ENCODE assay signal across 7 cellular contexts in the genomic region with DNA sequence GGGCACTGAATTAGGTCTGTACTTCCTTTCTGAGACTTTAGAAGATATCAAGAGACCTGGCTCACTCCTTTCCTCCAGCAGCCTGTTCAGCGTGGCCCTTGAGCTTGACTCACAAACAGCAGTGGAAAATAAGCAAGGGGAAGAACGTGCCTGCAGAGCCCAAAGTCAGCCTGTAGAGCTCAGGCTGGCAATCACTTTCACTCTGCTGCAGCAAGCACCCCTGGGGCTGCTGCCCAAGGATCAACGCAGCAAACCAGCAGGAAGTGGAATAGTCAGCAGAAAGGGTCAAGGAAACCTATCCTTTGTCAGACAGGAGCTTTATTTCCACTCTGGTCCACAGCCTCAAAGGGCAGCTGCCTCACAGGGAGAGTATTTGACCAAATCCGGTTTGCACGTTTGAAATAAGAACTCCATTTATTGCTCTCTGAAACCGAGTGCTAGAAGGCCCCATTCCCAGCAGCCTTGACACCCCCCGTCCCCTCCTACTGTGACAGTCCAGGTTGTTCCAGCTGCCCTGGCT.
DNase-seq lines count a peak whose midpoint lies in the region; ATAC-seq and TF ChIP-seq lines count a peak whose summit lies in the region.

No MANE protein-coding gene starts in this region.

- H3K27ac ChIP-seq in esophagus (ENCODE audit: low read depth in 2 of 2, low read length in 1 of 2): peak overlapping the region; percentile 30 to 50

- H3K9me3 ChIP-seq in esophagus (ENCODE audit: control insufficient read depth in 2 of 2, insufficient read depth in 1 of 2, low read depth in 1 of 2, low read length in 1 of 2): no peaks in the 10 kb centered on the region

- ATAC-seq in GM19043 (IDR thresholded peaks at IDR 0.05; ENCODE audit: low read depth, unreplicated experiment) (peak; percentile 27), HG03342 (IDR thresholded peaks at IDR 0.05; ENCODE audit: unreplicated experiment) (peak; percentile 25), omental fat pad (ENCODE audit: low FRiP score) (peak; percentile 41)

- H3K36me3 ChIP-seq in esophagus (ENCODE audit: control insufficient read depth in 2 of 2, insufficient read depth in 2 of 2, low read length in 1 of 2): no peaks in the 10 kb centered on the region

- 45 to 52% methylated on average over 7 of the region's 7 CpGs for WGBS in esophagus, 2 donors

- peaks cover 0 to 2% of the 10 kb centered on the region in 2 donors for H3K4me1 ChIP-seq in esophagus (ENCODE audit: control insufficient read depth in 2 of 2, insufficient read depth in 2 of 2, low read length in 1 of 2)

- TF ChIP-seq CTCF in omental fat pad (IDR thresholded peaks at IDR 0.05): no peak

- H3K4me3 ChIP-seq in esophagus (ENCODE audit: low read depth in 1 of 2, low read length in 2 of 2): no peak overlapping the region

- DNase-seq in activated CD4-positive, alpha-beta T cell treated with anti-CD3 and anti-CD28 coated beads for 48 hours: peak; percentile 71
- DNase-seq in omental fat pad (ENCODE audit: low spot score) (no peak), NCI-H524 (lab: John Stamatoyannopoulos, UW) (no peak), NCI-H187 (lab: John Stamatoyannopoulos, UW) (no peak)

- no peaks in the 10 kb centered on the region for H3K27me3 ChIP-seq in esophagus (ENCODE audit: control insufficient read depth in 1 of 2, insufficient read depth in 2 of 2, low read length in 2 of 2)
